22 cellular contexts compared by ENCODE assay signal in the genomic region with DNA sequence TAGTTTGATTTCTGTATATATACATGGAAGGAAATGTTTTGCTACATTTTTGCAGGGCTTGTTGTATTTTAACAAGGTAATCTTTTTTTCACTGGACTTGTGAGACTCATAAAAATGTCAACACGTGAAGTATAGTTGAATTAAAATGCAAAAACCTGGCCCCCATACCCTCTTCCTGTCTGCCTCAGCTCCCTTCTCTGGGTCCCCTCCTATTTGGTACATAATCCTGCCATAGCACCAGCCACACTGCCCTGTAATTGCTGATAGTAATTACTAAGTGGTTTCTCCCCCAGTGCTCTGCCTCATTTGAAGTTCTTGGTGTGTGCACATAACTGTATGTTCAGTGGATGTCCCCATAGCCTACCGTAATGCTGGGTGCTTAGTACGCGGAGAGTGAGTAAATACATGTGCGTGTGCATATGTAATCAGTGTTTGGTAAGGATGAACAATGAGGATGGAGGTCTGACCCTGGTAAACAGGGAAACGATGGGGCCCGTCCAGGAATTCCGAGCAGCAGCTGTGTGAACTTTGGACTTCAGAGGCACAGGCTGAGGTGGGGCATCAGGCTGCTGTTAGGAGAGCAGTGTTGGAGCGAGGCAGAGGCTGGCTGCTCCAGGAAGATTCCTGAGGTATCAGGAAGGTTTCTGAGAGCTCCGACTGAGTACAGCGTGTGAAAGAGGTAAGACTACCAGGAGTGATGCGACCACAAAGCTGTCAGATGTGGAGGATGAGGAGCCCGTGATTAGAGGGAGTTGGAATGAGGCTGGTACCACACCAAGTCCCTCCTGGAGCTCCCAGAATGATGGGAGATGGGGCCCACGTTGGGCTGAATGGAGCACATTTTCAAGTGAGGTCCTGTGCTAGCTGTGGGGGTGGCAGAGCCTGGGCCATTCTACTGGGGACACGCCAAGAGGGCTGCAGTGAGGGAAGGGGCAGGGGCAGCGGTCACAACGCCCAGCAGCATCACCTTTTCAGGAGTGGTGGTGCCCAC.
DNase-seq lines count a peak whose midpoint lies in the region; ATAC-seq and TF ChIP-seq lines count a peak whose summit lies in the region.
"Had no signal": no experiment of that assay in that cellular context is flagged by ENCODE, and none has a peak within 500 bp of the region (broad histone marks: within the 10 kb centered on the region; RNA-seq: fewer than 3 reads in every experiment).

No MANE protein-coding gene starts in this region.

- no peaks in the 10 kb centered on the region for H3K4me1 ChIP-seq in right lobe of liver

- intact Hi-C loops in right lobe of liver (cut with DNase I) = no loop called here

- no peaks in the 10 kb centered on the region for H3K27me3 ChIP-seq in right lobe of liver
- H3K27me3 ChIP-seq: brain microvascular endothelial cell, dorsolateral prefrontal cortex, esophagus squamous epithelium, heart left ventricle, sigmoid colon had no signal

- H3K27ac ChIP-seq in right lobe of liver = no peak overlapping the region
- H3K27ac ChIP-seq in coronary artery = no peak overlapping the region
- H3K27ac ChIP-seq: brain microvascular endothelial cell, C4-2B, dorsolateral prefrontal cortex, esophagus squamous epithelium, heart left ventricle, KMS-11, sigmoid colon had no signal

- H3K4me3 ChIP-seq in right lobe of liver (no peak overlapping the region), coronary artery (no peak overlapping the region)
- H3K4me3 ChIP-seq: dorsolateral prefrontal cortex, esophagus squamous epithelium, heart left ventricle, sigmoid colon had no signal

- TF ChIP-seq CTCF in right lobe of liver (IDR thresholded peaks at IDR 0.05) (no peak), coronary artery (IDR thresholded peaks at IDR 0.05) (no peak)

- peak; percentile 33 to 56 (median 42) for ATAC-seq in right lobe of liver
- no peak for ATAC-seq in GM18909 (IDR thresholded peaks at IDR 0.05; ENCODE audit: poor library complexity, unreplicated experiment)
- ATAC-seq in HG03520 (IDR thresholded peaks at IDR 0.05; ENCODE audit: unreplicated experiment) = no peak
- ATAC-seq: heart left ventricle had no signal

- H3K9me3 ChIP-seq in right lobe of liver = no peaks in the 10 kb centered on the region
- H3K9me3 ChIP-seq: esophagus squamous epithelium, heart left ventricle, sigmoid colon had no signal

- H3K36me3 ChIP-seq in right lobe of liver = no peaks in the 10 kb centered on the region
- H3K36me3 ChIP-seq: brain microvascular endothelial cell, esophagus squamous epithelium, heart left ventricle, sigmoid colon had no signal

- TF ChIP-seq POLR2A in right lobe of liver (IDR thresholded peaks at IDR 0.05) = no peak

- 46% methylated on average over 13 of the region's 17 CpGs for WGBS in right lobe of liver (ENCODE audit: insufficient coverage, low coverage, low lambda C conversion rate, missing lambda C conversion rate)

- DNase-seq in NCI-H1417 (lab: John Stamatoyannopoulos, UW) (peak in 2 of 3 experiments; percentile 26 to 54), NCI-H1417 treated with DMSO at 0.1 percent for 48 hours (lab: John Stamatoyannopoulos, UW) (no peak), SHP77 treated with DMSO at 0.1 percent for 48 hours (lab: John Stamatoyannopoulos, UW) (peak; percentile 42), right lobe of liver (no peak), coronary artery (ENCODE audit: low spot score) (no peak)
- no peak for DNase-seq in NK-92 treated with Interleukin-12 subunit alpha and Interleukin-12 subunit beta, amount 100 ng/mL, for 24 hours (lab: John Stamatoyannopoulos, UW)
- DNase-seq: 8988T; activated CD4-positive, alpha-beta T cell treated with anti-CD3 and anti-CD28 coated beads, Interleukin-2, amount 10 ng/mL, durations not matched to agents 7 days and 5 days; activated naive CD4-positive, alpha-beta T cell treated with anti-CD3 and anti-CD28 coated beads for 36 hours; brain microvascular endothelial cell; dorsolateral prefrontal cortex; EL; esophagus squamous epithelium; heart left ventricle; NCI-H1436 treated with DMSO at 0.1 percent for 48 hours; NCI-H345; sigmoid colon; stimulated activated CD4-positive, alpha-beta T cell treated with anti-CD3 and anti-CD28 coated beads, Interleukin-4, amount 100 ng/mL, for 1 hour had no signal

Comparison
In these comparisons a context has a peak if more than half of its experiments do, and no peak if none do; other contexts are left out.
1. DNase-seq: peak in NCI-H1417 (2 of 3) and SHP77 treated with DMSO at 0.1 percent for 48 hours (single experiment); none in NCI-H1417 treated with DMSO at 0.1 percent for 48 hours (single experiment), right lobe of liver (0 of 3), NK-92 treated with Interleukin-12 subunit alpha and Interleukin-12 subunit beta, amount 100 ng/mL, for 24 hours (single experiment) and coronary artery (single experiment).
2. ATAC-seq: peak in right lobe of liver (4 of 4); none in GM18909 (single experiment) and HG03520 (single experiment).